ENCODE assay signal across 1 cellular context in genomic region chr16:87845213-87845612, GRCh38.
TF ChIP-seq lines count a peak whose summit lies in the region.

No MANE protein-coding gene starts in this region.

TF ChIP-seq in HepG2, 621 proteins besides CTCF, POLR2A, EP300 and RAD21:
- no peak for TF ChIP-seq IKZF5 (CRISPR knock-in tag; IDR thresholded peaks at IDR 0.05)
- no peak for TF ChIP-seq CBX1 (IDR thresholded peaks at IDR 0.05; ENCODE audit: low read depth)
- peak; percentile 10 for TF ChIP-seq AGO1 (IDR thresholded peaks at IDR 0.05; ENCODE audit: low read depth, low read length, poor library complexity, severe bottlenecking)
- 0 out of 2 replicates have a peak, but pooled peaks have one; percentile 25 for TF ChIP-seq HES4 (CRISPR knock-in tag; IDR thresholded peaks at IDR 0.05; ENCODE audit: borderline replicate concordance)
- TF ChIP-seq GRHL1 (CRISPR knock-in tag; conservative IDR thresholded peaks at IDR 0.05), result no peak
- no peak for TF ChIP-seq BHLHE40 (IDR thresholded peaks at IDR 0.05; ENCODE audit: low read length)
- 0 out of 2 replicates have a peak, but pooled peaks have one; percentile 35 for TF ChIP-seq ZNF598 (CRISPR knock-in tag; IDR thresholded peaks at IDR 0.05; ENCODE audit: borderline replicate concordance)
- TF ChIP-seq ZNF609 (CRISPR knock-in tag; IDR thresholded peaks at IDR 0.05; ENCODE audit: borderline replicate concordance), result 0 out of 2 replicates have a peak, but pooled peaks have one; percentile 31
- TF ChIP-seq ZNF512 (CRISPR knock-in tag; IDR thresholded peaks at IDR 0.05), result no peak
- no peak for TF ChIP-seq ZNF737 (CRISPR knock-in tag; IDR thresholded peaks at IDR 0.05; ENCODE audit: borderline replicate concordance)
- TF ChIP-seq SSRP1 (CRISPR knock-in tag; IDR thresholded peaks at IDR 0.05), result peak; percentile 43; the same call in 1 of the 2 replicates
- no peak for TF ChIP-seq ERF (CRISPR knock-in tag; IDR thresholded peaks at IDR 0.05)
- 0 out of 2 replicates have a peak, but pooled peaks have one; percentile 58 for TF ChIP-seq MTA1 (CRISPR knock-in tag; IDR thresholded peaks at IDR 0.05; ENCODE audit: borderline replicate concordance)
- no peak for TF ChIP-seq TSC22D2 (CRISPR knock-in tag; IDR thresholded peaks at IDR 0.05; ENCODE audit: borderline replicate concordance)
- TF ChIP-seq SKI (IDR thresholded peaks at IDR 0.05; ENCODE audit: partially characterized antibody), result no peak
- peak; percentile 27; the same call in 1 of the 2 replicates for TF ChIP-seq ZBTB33 (CRISPR knock-in tag; IDR thresholded peaks at IDR 0.05)
- TF ChIP-seq HNRNPL (IDR thresholded peaks at IDR 0.05; ENCODE audit: low read depth, low read length), result peak; percentile 78; the same call in 1 of the 2 replicates
- 0 out of 4 replicates have a peak, but pooled peaks of 1 of the 2 experiments have one; percentile 49 for TF ChIP-seq KLF16 (CRISPR knock-in tag; IDR thresholded peaks at IDR 0.05)
- no peak for TF ChIP-seq ATF7 (IDR thresholded peaks at IDR 0.05)
- no peak for TF ChIP-seq ATF7 (CRISPR knock-in tag; IDR thresholded peaks at IDR 0.05)
- 0 out of 2 replicates have a peak, but pooled peaks have one; percentile 2 for TF ChIP-seq TBX2 (CRISPR knock-in tag; IDR thresholded peaks at IDR 0.05; ENCODE audit: borderline replicate concordance)
- TF ChIP-seq HNF4A (CRISPR knock-in tag; IDR thresholded peaks at IDR 0.05), result peak; percentile 35; the same call in 1 of the 2 replicates
- no peak for TF ChIP-seq ESRRA (CRISPR knock-in tag; IDR thresholded peaks at IDR 0.05; ENCODE audit: low read depth)
- 0 out of 2 replicates have a peak, but pooled peaks have one; percentile 39 for TF ChIP-seq SALL1 (CRISPR knock-in tag; IDR thresholded peaks at IDR 0.05)
- no peak for TF ChIP-seq LCORL (IDR thresholded peaks at IDR 0.05)
- TF ChIP-seq LCORL (CRISPR knock-in tag; IDR thresholded peaks at IDR 0.05), result no peak
- peak; percentile 84 for TF ChIP-seq HIC2 (CRISPR knock-in tag; IDR thresholded peaks at IDR 0.05; ENCODE audit: low read depth)
- 0 out of 2 replicates have a peak, but pooled peaks have one; percentile 12 for TF ChIP-seq ZNF225 (CRISPR knock-in tag; IDR thresholded peaks at IDR 0.05)
- no peak for TF ChIP-seq ZMAT3 (CRISPR knock-in tag; conservative IDR thresholded peaks at IDR 0.05)
- no peak for TF ChIP-seq TFDP2 (CRISPR knock-in tag; IDR thresholded peaks at IDR 0.05)
- TF ChIP-seq DBP (CRISPR knock-in tag; IDR thresholded peaks at IDR 0.05; ENCODE audit: not compliant biosample characterization), result no peak
